ENCODE assay signal across 1 cellular context in the genomic region with DNA sequence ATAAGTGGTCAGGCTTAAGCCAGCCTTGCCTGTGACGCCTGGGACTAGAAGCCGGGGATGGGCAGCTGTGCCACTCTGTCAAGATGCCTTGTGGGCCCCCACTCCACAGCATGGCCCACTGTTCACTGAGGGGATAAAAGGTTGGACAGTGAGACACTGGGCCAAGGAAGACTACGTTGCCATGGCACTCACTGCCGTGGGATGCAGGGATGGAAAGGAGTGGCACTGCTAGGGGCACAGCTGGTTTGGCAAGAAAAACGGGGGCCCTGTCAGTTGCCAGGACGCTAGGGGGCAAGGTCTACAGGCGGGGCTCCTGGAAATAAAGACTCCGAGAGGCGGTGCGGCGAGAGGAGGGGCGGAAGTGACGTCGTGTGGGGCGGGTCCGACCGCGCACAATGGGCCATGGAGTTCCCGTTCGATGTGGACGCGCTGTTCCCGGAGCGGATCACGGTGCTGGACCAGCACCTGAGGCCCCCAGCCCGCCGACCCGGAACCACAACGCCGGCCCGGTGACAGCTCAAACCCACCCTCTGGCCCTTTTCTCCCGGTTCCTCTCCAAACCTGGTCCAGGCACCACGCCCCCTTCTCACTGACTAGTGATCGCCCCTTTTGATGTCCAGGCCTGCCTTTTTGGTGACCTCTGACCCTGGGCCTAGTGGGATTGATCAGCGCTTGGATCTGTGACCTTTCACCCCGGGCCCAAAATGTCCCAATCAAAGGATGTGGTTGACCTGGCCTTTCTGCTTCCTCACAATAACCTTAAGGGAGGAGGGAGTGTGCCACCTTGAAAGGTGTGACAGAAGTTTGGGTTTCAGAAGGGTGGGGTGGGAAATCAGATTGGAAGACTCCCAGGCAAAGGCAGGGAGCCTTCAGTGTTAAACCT.
TF ChIP-seq lines count a peak whose summit lies in the region.

A gene (plus strand): TSS at position 391 of the 883 bp plus-strand sequence.

TF ChIP-seq in K562, 482 proteins besides CTCF, POLR2A, EP300 and RAD21 (continued from another document and continues in another):
- TF ChIP-seq PRPF4 (IDR thresholded peaks at IDR 0.05; ENCODE audit: insufficient read depth, low read depth, low read length, poor library complexity, severe bottlenecking) (no peak), RCOR1 (IDR thresholded peaks at IDR 0.05; ENCODE audit: borderline replicate concordance in 1 of 2, low read depth in 2 of 2, low read length in 2 of 2) (no peak), STAT5A (IDR thresholded peaks at IDR 0.05; ENCODE audit: borderline replicate concordance, low read length) (no peak), MTA1 (IDR thresholded peaks at IDR 0.05; ENCODE audit: borderline replicate concordance) (no peak), SIRT6 (IDR thresholded peaks at IDR 0.05; ENCODE audit: low read depth, low read length) (no peak), TSC22D4 (tag; IDR thresholded peaks at IDR 0.05) (no peak), MIER1 (IDR thresholded peaks at IDR 0.05; ENCODE audit: low read depth) (no peak), GATAD2B (IDR thresholded peaks at IDR 0.05; ENCODE audit: borderline replicate concordance) (no peak), JUND (IDR thresholded peaks at IDR 0.05; ENCODE audit: borderline replicate concordance, low read depth, low read length) (no peak), JUND (tag; IDR thresholded peaks at IDR 0.05; ENCODE audit: borderline replicate concordance, low read depth, low read length) (no peak), CBX5 (IDR thresholded peaks at IDR 0.05; ENCODE audit: borderline replicate concordance, low read depth) (no peak), BRCA1 (IDR thresholded peaks at IDR 0.05) (no peak), BRCA1 (CRISPR knock-in tag; IDR thresholded peaks at IDR 0.05) (no peak), BRD9 (IDR thresholded peaks at IDR 0.05; ENCODE audit: low read depth, partially characterized antibody) (no peak), NFXL1 (CRISPR knock-in tag; IDR thresholded peaks at IDR 0.05) (no peak), SIN3A (IDR thresholded peaks at IDR 0.05; ENCODE audit: borderline replicate concordance in 2 of 2, control insufficient read depth in 1 of 2, low read depth in 2 of 2, low read length in 2 of 2) (no peak; a peak in 1 of 4 replicates), NR2C1 (IDR thresholded peaks at IDR 0.05) (peak; percentile 94), NR2C1 (tag; IDR thresholded peaks at IDR 0.05) (peak; percentile 96), ELF4 (CRISPR knock-in tag; IDR thresholded peaks at IDR 0.05) (peak; percentile 10; the same call in 1 of the 2 replicates), ZNF75A (CRISPR knock-in tag; IDR thresholded peaks at IDR 0.05) (no peak), POLR2AphosphoS2 (IDR thresholded peaks at IDR 0.05; ENCODE audit: low read length) (peak; percentile 97), ZNF143 (CRISPR knock-in tag; IDR thresholded peaks at IDR 0.05) (no peak), GABPA (tag; conservative IDR thresholded peaks at IDR 0.05; ENCODE audit: low read depth) (peak; percentile 83), ZNF324 (CRISPR knock-in tag; IDR thresholded peaks at IDR 0.05) (0 out of 2 replicates have a peak, but pooled peaks have one; percentile 22), KDM2B (CRISPR knock-in tag; IDR thresholded peaks at IDR 0.05) (no peak), NFATC3 (IDR thresholded peaks at IDR 0.05) (no peak), POLR2AphosphoS5 (IDR thresholded peaks at IDR 0.05; ENCODE audit: control insufficient read depth, insufficient read depth, low read depth, low read length) (peak; percentile 57; the same call in 1 of the 2 replicates), ELF2 (CRISPR knock-in tag; IDR thresholded peaks at IDR 0.05) (0 out of 2 replicates have a peak, but pooled peaks have one; percentile 15), RBBP5 (IDR thresholded peaks at IDR 0.05; ENCODE audit: borderline replicate concordance, insufficient read depth, low read length, poor library complexity, severe bottlenecking) (no peak), TRIM24 (IDR thresholded peaks at IDR 0.05) (no peak), MCM3 (IDR thresholded peaks at IDR 0.05) (no peak), ZNF253 (CRISPR knock-in tag; conservative IDR thresholded peaks at IDR 0.05) (no peak), ZNF57 (CRISPR knock-in tag; IDR thresholded peaks at IDR 0.05) (peak; percentile 21; the same call in 1 of the 2 replicates), NFE2L1 (tag; IDR thresholded peaks at IDR 0.05; ENCODE audit: borderline replicate concordance, low read depth) (no peak), PML (IDR thresholded peaks at IDR 0.05; ENCODE audit: low read length) (no peak; the same call in 1 of the 2 replicates), KDM4B (IDR thresholded peaks at IDR 0.05; ENCODE audit: borderline replicate concordance in 2 of 2, low read depth in 1 of 2) (peak in 1 of 2 experiments; percentile 34; a peak in 1 of 4 replicates), NFYB (IDR thresholded peaks at IDR 0.05; ENCODE audit: extremely low read depth, insufficient read length) (no peak), MAZ (CRISPR knock-in tag; conservative IDR thresholded peaks at IDR 0.05 in 1 of 2, IDR thresholded peaks at IDR 0.05 in 1 of 2) (peak in 1 of 2 experiments; percentile 51; a peak in 2 of 4 replicates)
- TF ChIP-seq, protein P1, sequence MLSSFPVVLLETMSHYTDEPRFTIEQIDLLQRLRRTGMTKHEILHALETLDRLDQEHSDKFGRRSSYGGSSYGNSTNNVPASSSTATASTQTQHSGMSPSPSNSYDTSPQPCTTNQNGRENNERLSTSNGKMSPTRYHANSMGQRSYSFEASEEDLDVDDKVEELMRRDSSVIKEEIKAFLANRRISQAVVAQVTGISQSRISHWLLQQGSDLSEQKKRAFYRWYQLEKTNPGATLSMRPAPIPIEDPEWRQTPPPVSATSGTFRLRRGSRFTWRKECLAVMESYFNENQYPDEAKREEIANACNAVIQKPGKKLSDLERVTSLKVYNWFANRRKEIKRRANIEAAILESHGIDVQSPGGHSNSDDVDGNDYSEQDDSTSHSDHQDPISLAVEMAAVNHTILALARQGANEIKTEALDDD (IDR thresholded peaks at IDR 0.05) = no peak
- TF ChIP-seq, protein P2, sequence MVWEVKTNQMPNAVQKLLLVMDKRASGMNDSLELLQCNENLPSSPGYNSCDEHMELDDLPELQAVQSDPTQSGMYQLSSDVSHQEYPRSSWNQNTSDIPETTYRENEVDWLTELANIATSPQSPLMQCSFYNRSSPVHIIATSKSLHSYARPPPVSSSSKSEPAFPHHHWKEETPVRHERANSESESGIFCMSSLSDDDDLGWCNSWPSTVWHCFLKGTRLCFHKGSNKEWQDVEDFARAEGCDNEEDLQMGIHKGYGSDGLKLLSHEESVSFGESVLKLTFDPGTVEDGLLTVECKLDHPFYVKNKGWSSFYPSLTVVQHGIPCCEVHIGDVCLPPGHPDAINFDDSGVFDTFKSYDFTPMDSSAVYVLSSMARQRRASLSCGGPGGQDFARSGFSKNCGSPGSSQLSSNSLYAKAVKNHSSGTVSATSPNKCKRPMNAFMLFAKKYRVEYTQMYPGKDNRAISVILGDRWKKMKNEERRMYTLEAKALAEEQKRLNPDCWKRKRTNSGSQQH (CRISPR knock-in tag; IDR thresholded peaks at IDR 0.05) = peak; percentile 90
- TF ChIP-seq, protein P3, sequence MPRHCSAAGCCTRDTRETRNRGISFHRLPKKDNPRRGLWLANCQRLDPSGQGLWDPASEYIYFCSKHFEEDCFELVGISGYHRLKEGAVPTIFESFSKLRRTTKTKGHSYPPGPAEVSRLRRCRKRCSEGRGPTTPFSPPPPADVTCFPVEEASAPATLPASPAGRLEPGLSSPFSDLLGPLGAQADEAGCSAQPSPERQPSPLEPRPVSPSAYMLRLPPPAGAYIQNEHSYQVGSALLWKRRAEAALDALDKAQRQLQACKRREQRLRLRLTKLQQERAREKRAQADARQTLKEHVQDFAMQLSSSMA (CRISPR knock-in tag; IDR thresholded peaks at IDR 0.05) = no peak; the same call in 1 of the 2 replicates
- TF ChIP-seq, protein P4, sequence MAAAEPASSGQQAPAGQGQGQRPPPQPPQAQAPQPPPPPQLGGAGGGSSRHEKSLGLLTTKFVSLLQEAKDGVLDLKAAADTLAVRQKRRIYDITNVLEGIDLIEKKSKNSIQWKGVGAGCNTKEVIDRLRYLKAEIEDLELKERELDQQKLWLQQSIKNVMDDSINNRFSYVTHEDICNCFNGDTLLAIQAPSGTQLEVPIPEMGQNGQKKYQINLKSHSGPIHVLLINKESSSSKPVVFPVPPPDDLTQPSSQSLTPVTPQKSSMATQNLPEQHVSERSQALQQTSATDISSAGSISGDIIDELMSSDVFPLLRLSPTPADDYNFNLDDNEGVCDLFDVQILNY (CRISPR knock-in tag; IDR thresholded peaks at IDR 0.05) = no peak
- TF ChIP-seq, protein P5, sequence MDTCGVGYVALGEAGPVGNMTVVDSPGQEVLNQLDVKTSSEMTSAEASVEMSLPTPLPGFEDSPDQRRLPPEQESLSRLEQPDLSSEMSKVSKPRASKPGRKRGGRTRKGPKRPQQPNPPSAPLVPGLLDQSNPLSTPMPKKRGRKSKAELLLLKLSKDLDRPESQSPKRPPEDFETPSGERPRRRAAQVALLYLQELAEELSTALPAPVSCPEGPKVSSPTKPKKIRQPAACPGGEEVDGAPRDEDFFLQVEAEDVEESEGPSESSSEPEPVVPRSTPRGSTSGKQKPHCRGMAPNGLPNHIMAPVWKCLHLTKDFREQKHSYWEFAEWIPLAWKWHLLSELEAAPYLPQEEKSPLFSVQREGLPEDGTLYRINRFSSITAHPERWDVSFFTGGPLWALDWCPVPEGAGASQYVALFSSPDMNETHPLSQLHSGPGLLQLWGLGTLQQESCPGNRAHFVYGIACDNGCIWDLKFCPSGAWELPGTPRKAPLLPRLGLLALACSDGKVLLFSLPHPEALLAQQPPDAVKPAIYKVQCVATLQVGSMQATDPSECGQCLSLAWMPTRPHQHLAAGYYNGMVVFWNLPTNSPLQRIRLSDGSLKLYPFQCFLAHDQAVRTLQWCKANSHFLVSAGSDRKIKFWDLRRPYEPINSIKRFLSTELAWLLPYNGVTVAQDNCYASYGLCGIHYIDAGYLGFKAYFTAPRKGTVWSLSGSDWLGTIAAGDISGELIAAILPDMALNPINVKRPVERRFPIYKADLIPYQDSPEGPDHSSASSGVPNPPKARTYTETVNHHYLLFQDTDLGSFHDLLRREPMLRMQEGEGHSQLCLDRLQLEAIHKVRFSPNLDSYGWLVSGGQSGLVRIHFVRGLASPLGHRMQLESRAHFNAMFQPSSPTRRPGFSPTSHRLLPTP (IDR thresholded peaks at IDR 0.05; ENCODE audit: borderline replicate concordance, extremely low read depth, insufficient read length) = no peak
- TF ChIP-seq, protein P6, sequence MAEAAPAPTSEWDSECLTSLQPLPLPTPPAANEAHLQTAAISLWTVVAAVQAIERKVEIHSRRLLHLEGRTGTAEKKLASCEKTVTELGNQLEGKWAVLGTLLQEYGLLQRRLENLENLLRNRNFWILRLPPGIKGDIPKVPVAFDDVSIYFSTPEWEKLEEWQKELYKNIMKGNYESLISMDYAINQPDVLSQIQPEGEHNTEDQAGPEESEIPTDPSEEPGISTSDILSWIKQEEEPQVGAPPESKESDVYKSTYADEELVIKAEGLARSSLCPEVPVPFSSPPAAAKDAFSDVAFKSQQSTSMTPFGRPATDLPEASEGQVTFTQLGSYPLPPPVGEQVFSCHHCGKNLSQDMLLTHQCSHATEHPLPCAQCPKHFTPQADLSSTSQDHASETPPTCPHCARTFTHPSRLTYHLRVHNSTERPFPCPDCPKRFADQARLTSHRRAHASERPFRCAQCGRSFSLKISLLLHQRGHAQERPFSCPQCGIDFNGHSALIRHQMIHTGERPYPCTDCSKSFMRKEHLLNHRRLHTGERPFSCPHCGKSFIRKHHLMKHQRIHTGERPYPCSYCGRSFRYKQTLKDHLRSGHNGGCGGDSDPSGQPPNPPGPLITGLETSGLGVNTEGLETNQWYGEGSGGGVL (CRISPR knock-in tag; IDR thresholded peaks at IDR 0.05) = no peak
- TF ChIP-seq, protein P7, sequence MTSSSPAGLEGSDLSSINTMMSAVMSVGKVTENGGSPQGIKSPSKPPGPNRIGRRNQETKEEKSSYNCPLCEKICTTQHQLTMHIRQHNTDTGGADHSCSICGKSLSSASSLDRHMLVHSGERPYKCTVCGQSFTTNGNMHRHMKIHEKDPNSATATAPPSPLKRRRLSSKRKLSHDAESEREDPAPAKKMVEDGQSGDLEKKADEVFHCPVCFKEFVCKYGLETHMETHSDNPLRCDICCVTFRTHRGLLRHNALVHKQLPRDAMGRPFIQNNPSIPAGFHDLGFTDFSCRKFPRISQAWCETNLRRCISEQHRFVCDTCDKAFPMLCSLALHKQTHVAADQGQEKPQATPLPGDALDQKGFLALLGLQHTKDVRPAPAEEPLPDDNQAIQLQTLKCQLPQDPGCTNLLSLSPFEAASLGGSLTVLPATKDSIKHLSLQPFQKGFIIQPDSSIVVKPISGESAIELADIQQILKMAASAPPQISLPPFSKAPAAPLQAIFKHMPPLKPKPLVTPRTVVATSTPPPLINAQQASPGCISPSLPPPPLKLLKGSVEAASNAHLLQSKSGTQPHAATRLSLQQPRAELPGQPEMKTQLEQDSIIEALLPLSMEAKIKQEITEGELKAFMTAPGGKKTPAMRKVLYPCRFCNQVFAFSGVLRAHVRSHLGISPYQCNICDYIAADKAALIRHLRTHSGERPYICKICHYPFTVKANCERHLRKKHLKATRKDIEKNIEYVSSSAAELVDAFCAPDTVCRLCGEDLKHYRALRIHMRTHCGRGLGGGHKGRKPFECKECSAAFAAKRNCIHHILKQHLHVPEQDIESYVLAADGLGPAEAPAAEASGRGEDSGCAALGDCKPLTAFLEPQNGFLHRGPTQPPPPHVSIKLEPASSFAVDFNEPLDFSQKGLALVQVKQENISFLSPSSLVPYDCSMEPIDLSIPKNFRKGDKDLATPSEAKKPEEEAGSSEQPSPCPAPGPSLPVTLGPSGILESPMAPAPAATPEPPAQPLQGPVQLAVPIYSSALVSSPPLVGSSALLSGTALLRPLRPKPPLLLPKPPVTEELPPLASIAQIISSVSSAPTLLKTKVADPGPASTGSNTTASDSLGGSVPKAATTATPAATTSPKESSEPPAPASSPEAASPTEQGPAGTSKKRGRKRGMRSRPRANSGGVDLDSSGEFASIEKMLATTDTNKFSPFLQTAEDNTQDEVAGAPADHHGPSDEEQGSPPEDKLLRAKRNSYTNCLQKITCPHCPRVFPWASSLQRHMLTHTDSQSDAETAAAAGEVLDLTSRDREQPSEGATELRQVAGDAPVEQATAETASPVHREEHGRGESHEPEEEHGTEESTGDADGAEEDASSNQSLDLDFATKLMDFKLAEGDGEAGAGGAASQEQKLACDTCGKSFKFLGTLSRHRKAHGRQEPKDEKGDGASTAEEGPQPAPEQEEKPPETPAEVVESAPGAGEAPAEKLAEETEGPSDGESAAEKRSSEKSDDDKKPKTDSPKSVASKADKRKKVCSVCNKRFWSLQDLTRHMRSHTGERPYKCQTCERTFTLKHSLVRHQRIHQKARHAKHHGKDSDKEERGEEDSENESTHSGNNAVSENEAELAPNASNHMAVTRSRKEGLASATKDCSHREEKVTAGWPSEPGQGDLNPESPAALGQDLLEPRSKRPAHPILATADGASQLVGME (CRISPR knock-in tag; IDR thresholded peaks at IDR 0.05) = no peak
